Comparison of ENCODE assay signal across 9 cellular contexts in genomic region chr14:61860294-61860918, GRCh38. TPM values are rescaled to one million over a fixed set of nuclear protein-coding genes. Genes with fewer than 3 reads are reported as not detected.
DNase-seq lines count a peak whose midpoint lies in the region; ATAC-seq and TF ChIP-seq lines count a peak whose summit lies in the region.
"Had no signal": no experiment of that assay in that cellular context is flagged by ENCODE, and none has a peak within 500 bp of the region (broad histone marks: within the 10 kb centered on the region; RNA-seq: fewer than 3 reads in every experiment).

No MANE protein-coding gene starts in this region.

- no TSS peak for BruUV-seq in Panc1 (replicated peaks; lab: Mats Ljungman, UMichigan)

- POLR2A ChIA-PET in Panc1 (lab: Charles Lee) = no interaction called here

- H3K9me3 Mint-ChIP-seq in activated T-helper 1 cell treated with anti-CD3 and anti-CD28 coated beads, Interleukin-12 subunit alpha, Interleukin-12 subunit beta, Interleukin-2, Interleukin-4 antibody, amounts not matched to agents 30 ng/mL and 10 ng/mL and 1 ng/mL, durations not matched to agents 14 hours and 24 hours and 36 hours = no peaks in the 10 kb centered on the region
- H3K9me3 Mint-ChIP-seq in glutamatergic neuron (ENCODE audit: unreplicated experiment) = peaks cover 2% of the 10 kb centered on the region
- H3K9me3 Mint-ChIP-seq: dendritic cell treated with granulocyte-macrophage colony-stimulating factor and Interleukin-4, amounts not matched to agents 40 ng/mL and 50 ng/mL, for 4 days had no signal

- no peaks in the 10 kb centered on the region for H3K27me3 ChIP-seq in Panc1 (ENCODE audit: control insufficient read depth, insufficient read depth, low read length)

- no peaks in the 10 kb centered on the region for H3K4me1 ChIP-seq in Panc1 (ENCODE audit: control insufficient read depth, insufficient read depth, low read length)

- H3K27ac ChIP-seq in Panc1 (ENCODE audit: low read length) = no peak overlapping the region

- H3K36me3 ChIP-seq in Panc1 (ENCODE audit: control insufficient read depth, insufficient read depth, low read length) = no peaks in the 10 kb centered on the region

- ATAC-seq in GM19397 (IDR thresholded peaks at IDR 0.05; ENCODE audit: unreplicated experiment) (peak; percentile 95), HG03432 (IDR thresholded peaks at IDR 0.05; ENCODE audit: unreplicated experiment) (peak; percentile 98), Panc1 (no peak)

- no peaks in the 10 kb centered on the region for H3K9me3 ChIP-seq in Panc1 (ENCODE audit: control insufficient read depth, insufficient read depth, low read depth, low read length)

- H3K4me1 Mint-ChIP-seq in activated T-helper 1 cell treated with anti-CD3 and anti-CD28 coated beads, Interleukin-12 subunit alpha, Interleukin-12 subunit beta, Interleukin-2, Interleukin-4 antibody, amounts not matched to agents 30 ng/mL and 10 ng/mL and 1 ng/mL, durations not matched to agents 14 hours and 24 hours and 36 hours (ENCODE audit: low read depth) = peaks cover 10% of the 10 kb centered on the region
- H3K4me1 Mint-ChIP-seq in glutamatergic neuron (ENCODE audit: low read depth, unreplicated experiment) = peaks cover 2% of the 10 kb centered on the region

- no peak overlapping the region for H3K4me3 Mint-ChIP-seq in activated T-helper 1 cell treated with anti-CD3 and anti-CD28 coated beads, Interleukin-12 subunit alpha, Interleukin-12 subunit beta, Interleukin-2, Interleukin-4 antibody, amounts not matched to agents 30 ng/mL and 10 ng/mL and 1 ng/mL, durations not matched to agents 14 hours and 24 hours and 36 hours
- no peak overlapping the region for H3K4me3 Mint-ChIP-seq in glutamatergic neuron (ENCODE audit: unreplicated experiment)
- H3K4me3 Mint-ChIP-seq: dendritic cell treated with granulocyte-macrophage colony-stimulating factor and Interleukin-4, amounts not matched to agents 40 ng/mL and 50 ng/mL, for 4 days had no signal

- TF ChIP-seq CTCF in Panc1 (IDR thresholded peaks at IDR 0.05) = peak; percentile 69
- TF ChIP-seq CTCF in glutamatergic neuron (IDR thresholded peaks at IDR 0.05; ENCODE audit: partially characterized antibody, unreplicated experiment) = peak; percentile 89

- H3K27me3 Mint-ChIP-seq in activated T-helper 1 cell treated with anti-CD3 and anti-CD28 coated beads, Interleukin-12 subunit alpha, Interleukin-12 subunit beta, Interleukin-2, Interleukin-4 antibody, amounts not matched to agents 30 ng/mL and 10 ng/mL and 1 ng/mL, durations not matched to agents 14 hours and 24 hours and 36 hours (ENCODE audit: insufficient read depth) = peaks cover 22% of the 10 kb centered on the region
- peaks cover 4% of the 10 kb centered on the region for H3K27me3 Mint-ChIP-seq in glutamatergic neuron (ENCODE audit: unreplicated experiment)

- DNase-seq in DMS53 (lab: John Stamatoyannopoulos, UW) (peak; percentile 62), Panc1 (ENCODE audit: low read depth, low spot score) (peak; percentile 36), glutamatergic neuron (peak; percentile 79), SHP77 treated with DMSO at 0.1 percent for 48 hours (lab: John Stamatoyannopoulos, UW) (no peak)
- peak; percentile 35 for DNase-seq in activated T-helper 1 cell treated with anti-CD3 and anti-CD28 coated beads, Interleukin-12 subunit alpha, Interleukin-12 subunit beta, Interleukin-2, Interleukin-4 antibody, amounts not matched to agents 30 ng/mL and 10 ng/mL and 1 ng/mL, durations not matched to agents 14 hours and 24 hours and 36 hours (ENCODE audit: low spot score)
- DNase-seq in stimulated activated CD4-positive, alpha-beta T cell treated with anti-CD3 and anti-CD28 coated beads, Interleukin-15, amount 100 ng/mL, for 48 hours (ENCODE audit: low read depth in 2 of 2) = peak; percentile 47 to 65

- CTCF ChIA-PET in Panc1 (lab: Charles Lee) = no interaction called here

- no peak overlapping the region for H3K4me3 ChIP-seq in Panc1 (ENCODE audit: low read depth in 2 of 2, low read length in 2 of 2)

- no peaks in the 10 kb centered on the region for H3K36me3 Mint-ChIP-seq in activated T-helper 1 cell treated with anti-CD3 and anti-CD28 coated beads, Interleukin-12 subunit alpha, Interleukin-12 subunit beta, Interleukin-2, Interleukin-4 antibody, amounts not matched to agents 30 ng/mL and 10 ng/mL and 1 ng/mL, durations not matched to agents 14 hours and 24 hours and 36 hours (ENCODE audit: low read depth)
- peaks cover 13% of the 10 kb centered on the region for H3K36me3 Mint-ChIP-seq in glutamatergic neuron (ENCODE audit: unreplicated experiment)

- in situ Hi-C loops in Panc1 (cut with HindIII; ENCODE audit: low pct_unique_long_range_greater_than_20kb, low sequenced_read_pairs) = no loop called here

- intact Hi-C loops in Panc1 (cut with micrococcal nuclease; ENCODE audit: unreplicated experiment) = no loop called here
- intact Hi-C loops in activated T-helper 1 cell treated with anti-CD3 and anti-CD28 coated beads, Interleukin-12 subunit alpha, Interleukin-12 subunit beta, Interleukin-2, Interleukin-4 antibody, amounts not matched to agents 30 ng/mL and 10 ng/mL and 1 ng/mL, durations not matched to agents 14 hours and 24 hours and 36 hours (cut with micrococcal nuclease) = loop anchor here (1.0 kb wide), 1 partner anchor 267 kb away; no protein-coding TSS in a partner anchor

- no peak overlapping the region for H3K27ac Mint-ChIP-seq in activated T-helper 1 cell treated with anti-CD3 and anti-CD28 coated beads, Interleukin-12 subunit alpha, Interleukin-12 subunit beta, Interleukin-2, Interleukin-4 antibody, amounts not matched to agents 30 ng/mL and 10 ng/mL and 1 ng/mL, durations not matched to agents 14 hours and 24 hours and 36 hours
- H3K27ac Mint-ChIP-seq in glutamatergic neuron (ENCODE audit: unreplicated experiment) = no peak overlapping the region
- H3K27ac Mint-ChIP-seq: dendritic cell treated with granulocyte-macrophage colony-stimulating factor and Interleukin-4, amounts not matched to agents 40 ng/mL and 50 ng/mL, for 4 days had no signal

RNA-seq across cellular contexts. Expression of gene SYT16, which starts 47.9 kb away (rescaled TPM):
- total RNA-seq in Panc1 (2021; ENCODE audit: unreplicated experiment) = 0.31 TPM
- 0.10 TPM for polyA plus RNA-seq in Panc1 (2012; ENCODE audit: insufficient read length)
- total RNA-seq in activated T-helper 1 cell treated with anti-CD3 and anti-CD28 coated beads, Interleukin-12 subunit alpha, Interleukin-12 subunit beta, Interleukin-2, Interleukin-4 antibody, amounts not matched to agents 30 ng/mL and 10 ng/mL and 1 ng/mL, durations not matched to agents 14 hours and 24 hours and 36 hours = not detected in 2 replicates
- 1.1 TPM for total RNA-seq in glutamatergic neuron (ENCODE audit: unreplicated experiment)
